18 cellular contexts compared by ENCODE assay signal in the genomic region with DNA sequence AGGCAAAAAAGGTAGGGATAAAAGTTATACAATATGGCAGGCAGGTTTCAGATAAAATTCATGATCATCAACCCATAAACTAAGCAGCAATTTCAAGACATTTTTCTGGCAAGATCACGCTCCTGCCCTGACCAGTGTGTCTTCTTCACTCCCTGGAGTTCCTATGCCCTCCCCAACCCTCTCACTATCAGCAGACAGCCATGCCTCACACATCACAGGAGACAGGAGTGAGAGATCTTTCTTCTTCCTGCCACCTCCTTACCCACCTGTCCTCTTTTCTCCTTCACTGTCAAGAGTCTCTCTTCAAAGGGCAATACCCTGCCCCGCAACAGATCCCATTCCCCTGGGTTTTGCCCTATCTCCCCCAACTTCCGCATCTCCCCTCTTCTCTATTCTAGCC. TPM values are rescaled to one million over a fixed set of nuclear protein-coding genes. Genes with fewer than 3 reads are reported as not detected.
A peak's percentile ranks its signal among the peaks of the same experiment; 100 is the strongest.
DNase-seq lines count a peak whose midpoint lies in the region; ATAC-seq and TF ChIP-seq lines count a peak whose summit lies in the region.
"Had no signal": no experiment of that assay in that cellular context is flagged by ENCODE, and none has a peak within 500 bp of the region (broad histone marks: within the 10 kb centered on the region; RNA-seq: fewer than 3 reads in every experiment).

No MANE protein-coding gene starts in this region.

- H3K36me3 Mint-ChIP-seq in activated T-cell treated with anti-CD3 and anti-CD28 coated beads, Interleukin-2, amount 50 U/mL, for 24 hours (ENCODE audit: low read depth), result peaks cover 76% of the 10 kb centered on the region
- peaks cover 38% of the 10 kb centered on the region for H3K36me3 Mint-ChIP-seq in activated naive CD8-positive, alpha-beta T cell treated with anti-CD3 and anti-CD28 coated beads, Interleukin-2, amount 50 U/mL, for 24 hours (ENCODE audit: low read depth)

- H3K27me3 Mint-ChIP-seq in activated T-cell treated with anti-CD3 and anti-CD28 coated beads, Interleukin-2, amount 50 U/mL, for 24 hours, result no peaks in the 10 kb centered on the region
- no peaks in the 10 kb centered on the region for H3K27me3 Mint-ChIP-seq in activated naive CD8-positive, alpha-beta T cell treated with anti-CD3 and anti-CD28 coated beads, Interleukin-2, amount 50 U/mL, for 24 hours

- TF ChIP-seq CTCF in spleen (IDR thresholded peaks at IDR 0.05 in 8 of 11, conservative IDR thresholded peaks at IDR 0.05 in 3 of 11), result no peak

- H3K9me3 ChIP-seq in Karpas-422 (ENCODE audit: low read length) (no peaks in the 10 kb centered on the region), spleen (no peaks in the 10 kb centered on the region)
- H3K9me3 ChIP-seq: colonic mucosa had no signal

- no peak for DNase-seq in activated T-cell treated with anti-CD3 and anti-CD28 coated beads, Interleukin-2, amount 50 U/mL, for 24 hours
- no peak for DNase-seq in activated T-cell treated with anti-CD3 and anti-CD28 coated beads, Interleukin-2, amount 50 U/mL, for 1 hour
- DNase-seq in Karpas-422, result no peak
- no peak for DNase-seq in activated naive CD8-positive, alpha-beta T cell treated with anti-CD3 and anti-CD28 coated beads, Interleukin-2, amount 50 U/mL, for 24 hours
- DNase-seq in spleen, result no peak
- DNase-seq in stimulated activated CD4-positive, alpha-beta T cell treated with anti-CD3 and anti-CD28 coated beads, Interleukin-1b, Interleukin-23, amount 100 ng/mL, for 48 hours, result no peak
- no peak for DNase-seq in D341Med (ENCODE audit: low spot score)
- no peak for DNase-seq in NCI-H1105 (lab: John Stamatoyannopoulos, UW)
- DNase-seq: ACHN; activated CD4-positive, CD25-positive, alpha-beta regulatory T cell treated with anti-CD3 and anti-CD28 coated beads, Interleukin-2, amount 50 U/mL, for 72 hours; colonic mucosa; EL; foreskin keratinocyte; HFFc6; left colon; NCI-H187 treated with DMSO at 0.1 percent for 48 hours; SHP77 had no signal

- peaks cover 66% of the 10 kb centered on the region for H3K4me1 Mint-ChIP-seq in activated T-cell treated with anti-CD3 and anti-CD28 coated beads, Interleukin-2, amount 50 U/mL, for 24 hours (ENCODE audit: low read depth)
- H3K4me1 Mint-ChIP-seq in activated naive CD8-positive, alpha-beta T cell treated with anti-CD3 and anti-CD28 coated beads, Interleukin-2, amount 50 U/mL, for 24 hours, result peaks cover 47% of the 10 kb centered on the region

- peak overlapping the region; percentile 83 for H3K27ac Mint-ChIP-seq in activated T-cell treated with anti-CD3 and anti-CD28 coated beads, Interleukin-2, amount 50 U/mL, for 24 hours
- peak overlapping the region; percentile 62 for H3K27ac Mint-ChIP-seq in activated naive CD8-positive, alpha-beta T cell treated with anti-CD3 and anti-CD28 coated beads, Interleukin-2, amount 50 U/mL, for 24 hours
- H3K27ac Mint-ChIP-seq: HFFc6 had no signal

- TF ChIP-seq POLR2A in spleen (IDR thresholded peaks at IDR 0.05), result no peak

- intact Hi-C loops in spleen (cut with DNase I; ENCODE audit: low total_unique reads), result no loop called here

- H3K9me2 ChIP-seq in Karpas-422 (replicated peaks; ENCODE audit: insufficient read depth, low read length), result no peaks in the 10 kb centered on the region

- H3K9me3 Mint-ChIP-seq in activated T-cell treated with anti-CD3 and anti-CD28 coated beads, Interleukin-2, amount 50 U/mL, for 24 hours, result no peaks in the 10 kb centered on the region
- H3K9me3 Mint-ChIP-seq in activated naive CD8-positive, alpha-beta T cell treated with anti-CD3 and anti-CD28 coated beads, Interleukin-2, amount 50 U/mL, for 24 hours, result no peaks in the 10 kb centered on the region
- H3K9me3 Mint-ChIP-seq: HFFc6 had no signal

- no peak overlapping the region for H3K9ac ChIP-seq in Karpas-422 (ENCODE audit: low read length)

- H3K4me3 ChIP-seq in Karpas-422 (ENCODE audit: low read length) (no peak overlapping the region), spleen (no peak overlapping the region)
- H3K4me3 ChIP-seq: colonic mucosa had no signal

- ATAC-seq in activated naive CD8-positive, alpha-beta T cell treated with anti-CD3 and anti-CD28 coated beads, Interleukin-2, amount 50 U/mL, for 24 hours, result no peak
- ATAC-seq: foreskin keratinocyte, HepG2, left colon had no signal

- H2AFZ ChIP-seq in Karpas-422 (ENCODE audit: low read length), result no peak overlapping the region

- no peaks in the 10 kb centered on the region for H3K27me3 ChIP-seq in Karpas-422 (ENCODE audit: low read length)
- no peaks in the 10 kb centered on the region for H3K27me3 ChIP-seq in spleen (replicated peaks in 1 of 7)
- H3K27me3 ChIP-seq: colonic mucosa, foreskin keratinocyte had no signal

- H3K4me1 ChIP-seq in Karpas-422 (ENCODE audit: low read length) (peaks cover 19% of the 10 kb centered on the region), spleen (peaks cover 7 to 45% (median 19%) of the 10 kb centered on the region in 6 donors)
- H3K4me1 ChIP-seq: colonic mucosa had no signal

- H3K4me3 Mint-ChIP-seq in activated T-cell treated with anti-CD3 and anti-CD28 coated beads, Interleukin-2, amount 50 U/mL, for 24 hours, result peak overlapping the region; percentile 0
- H3K4me3 Mint-ChIP-seq in activated naive CD8-positive, alpha-beta T cell treated with anti-CD3 and anti-CD28 coated beads, Interleukin-2, amount 50 U/mL, for 24 hours, result no peak overlapping the region
- H3K4me3 Mint-ChIP-seq: HFFc6 had no signal

- 90 to 95% (median 94%) methylated on average over 3 of the region's 3 CpGs for WGBS in spleen, 5 donors

- H3K27ac ChIP-seq in Karpas-422 (ENCODE audit: low read length) (0 out of 2 replicates have a peak overlapping the region, but pooled peaks have one; percentile 57), spleen (peak overlapping the region in 5 of 8 donors; percentile 51 to 83 (median 72))
- H3K27ac ChIP-seq: colonic mucosa, foreskin keratinocyte had no signal

- peaks cover 8% of the 10 kb centered on the region; the same call in 1 of the 2 replicates for H3K36me3 ChIP-seq in Karpas-422 (ENCODE audit: insufficient read depth, low read length)
- peaks cover 0 to 21% (median 5%) of the 10 kb centered on the region in 6 donors for H3K36me3 ChIP-seq in spleen
- H3K36me3 ChIP-seq: colonic mucosa had no signal

- no peaks in the 10 kb centered on the region for H3K79me2 ChIP-seq in Karpas-422 (ENCODE audit: low read length)

- no peak overlapping the region for H3K4me2 ChIP-seq in Karpas-422 (ENCODE audit: low read depth, low read length, poor library complexity, severe bottlenecking)

- H4K20me1 ChIP-seq in Karpas-422 (ENCODE audit: insufficient read depth, low read depth, low read length), result no peaks in the 10 kb centered on the region

RNA-seq across cellular contexts. Expression of a gene that starts 28.4 kb away (rescaled TPM):
- 48.9 and 55.0 TPM in 2 replicates for total RNA-seq in Karpas-422 (2014; rRNA removed; shearing (Covaris generic); ENCODE audit: low replicate concordance)
- total RNA-seq in spleen, result 10 to 100 TPM in 6 of 7 donors, 1 to 10 TPM in 1; 6.9 to 18.9 (median 18.1) TPM
- polyA plus RNA-seq in spleen, result 10 to 100 TPM; 44.1 to 57.4 (median 54.0) TPM
